ENCODE assay signal across 19 cellular contexts in the genomic region with DNA sequence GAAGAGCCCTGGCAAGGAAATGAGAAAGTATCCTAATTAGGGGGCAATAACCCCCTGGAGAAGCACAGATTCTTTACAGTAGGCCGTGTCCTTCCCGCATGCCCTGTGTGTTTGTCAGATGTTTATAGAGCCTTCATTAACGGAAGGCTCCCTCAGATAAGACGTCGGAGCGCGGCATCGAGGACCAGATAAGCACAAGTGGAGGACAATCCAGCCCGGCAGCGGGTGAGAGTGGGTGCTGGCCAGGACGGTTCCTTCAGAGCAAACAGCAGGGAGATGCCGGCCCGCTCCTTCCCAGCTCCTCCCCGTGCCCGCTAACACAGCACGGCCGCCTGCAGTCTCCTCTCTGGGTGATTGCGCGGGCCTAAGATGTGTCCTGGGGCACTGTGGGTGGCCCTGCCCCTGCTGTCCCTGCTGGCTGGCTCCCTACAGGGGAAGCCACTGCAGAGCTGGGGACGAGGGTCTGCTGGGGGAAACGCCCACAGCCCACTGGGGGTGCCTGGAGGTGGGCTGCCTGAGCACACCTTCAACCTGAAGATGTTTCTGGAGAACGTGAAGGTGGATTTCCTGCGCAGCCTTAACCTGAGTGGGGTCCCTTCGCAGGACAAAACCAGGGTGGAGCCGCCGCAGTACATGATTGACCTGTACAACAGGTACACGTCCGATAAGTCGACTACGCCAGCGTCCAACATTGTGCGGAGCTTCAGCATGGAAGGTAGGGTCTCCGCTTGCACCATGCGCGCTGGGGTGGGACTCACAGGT. TPM values are rescaled to one million over a fixed set of nuclear protein-coding genes. Genes with fewer than 3 reads are reported as not detected.
DNase-seq lines count a peak whose midpoint lies in the region; ATAC-seq and TF ChIP-seq lines count a peak whose summit lies in the region.
"Had no signal": no experiment of that assay in that cellular context is flagged by ENCODE, and none has a peak within 500 bp of the region (broad histone marks: within the 10 kb centered on the region; RNA-seq: fewer than 3 reads in every experiment).

A gene (plus strand): TSS at position 155 of the 762 bp plus-strand sequence. CDS start 215 bp downstream, at position 370.

- H3K27me3 Mint-ChIP-seq in neural crest cell (ENCODE audit: low read depth), result no peaks in the 10 kb centered on the region

- POLR2A ChIA-PET in PC-9 (lab: Charles Lee; ENCODE audit: unreplicated experiment), result interaction anchor here (0.6 kb wide), 1 partner anchor 28 kb away, joined by 4 read pairs; no protein-coding TSS in a partner anchor

- no peaks in the 10 kb centered on the region for H4K20me1 ChIP-seq in PC-9 (ENCODE audit: insufficient read depth)

- H3K27ac Mint-ChIP-seq in neural crest cell (ENCODE audit: unreplicated experiment), result peak within 1 kb of the TSS; percentile 22
- H3K27ac Mint-ChIP-seq: B cell; CD4-positive, CD25-positive, alpha-beta regulatory T cell had no signal

- BruUV-seq in PC-9 (replicated peaks; lab: Mats Ljungman, UMichigan), result no TSS peak

- H3K27ac ChIP-seq in PC-9 (no peak within 1 kb of the TSS), coronary artery (no peak within 1 kb of the TSS), Peyer's patch (no peak within 1 kb of the TSS)
- H3K27ac ChIP-seq: 22Rv1, KMS-11, RWPE1 had no signal

- no peak for TF ChIP-seq POLR2A in Peyer's patch (IDR thresholded peaks at IDR 0.05)

- DNase-seq in activated CD4-positive, CD25-positive, alpha-beta regulatory T cell treated with anti-CD3 and anti-CD28 coated beads, Interleukin-2, amount 50 U/mL, for 72 hours, result peak; percentile 21
- DNase-seq in PC-9 (no peak), coronary artery (ENCODE audit: low spot score) (peak; percentile 65), neural crest cell (ENCODE audit: low read depth, low spot score) (no peak), SHP77 treated with DMSO at 0.1 percent for 48 hours (lab: John Stamatoyannopoulos, UW) (no peak), Peyer's patch (no peak)
- DNase-seq in activated CD4-positive, alpha-beta T cell treated with anti-CD3 and anti-CD28 coated beads for 4 hours, result no peak
- DNase-seq: CD4-positive, CD25-positive, alpha-beta regulatory T cell; DMS153; GOT3; NCI-H2227 treated with DMSO at 0.1 percent for 48 hours; NCI-H524 treated with DMSO at 0.1 percent for 48 hours had no signal

- H3K4me1 Mint-ChIP-seq in neural crest cell, result peaks cover 7% of the 10 kb centered on the region
- H3K4me1 Mint-ChIP-seq: B cell; CD4-positive, CD25-positive, alpha-beta regulatory T cell had no signal

- H3K36me3 Mint-ChIP-seq in neural crest cell (ENCODE audit: low read depth), result no peaks in the 10 kb centered on the region
- H3K36me3 Mint-ChIP-seq: CD4-positive, CD25-positive, alpha-beta regulatory T cell had no signal

- no peaks in the 10 kb centered on the region for H3K27me3 ChIP-seq in PC-9 (ENCODE audit: insufficient read depth, low read depth)
- no peaks in the 10 kb centered on the region for H3K27me3 ChIP-seq in Peyer's patch

- no peak within 1 kb of the TSS for H3K4me3 Mint-ChIP-seq in neural crest cell
- H3K4me3 Mint-ChIP-seq: B cell; CD4-positive, CD25-positive, alpha-beta regulatory T cell had no signal

- 0 out of 2 replicates have a peak within 1 kb of the TSS, but pooled peaks have one; percentile 5 for H3K4me2 ChIP-seq in PC-9
- H3K4me2 ChIP-seq: KMS-11 had no signal

- no peak for ATAC-seq in activated CD4-positive, CD25-positive, alpha-beta regulatory T cell treated with anti-CD3 and anti-CD28 coated beads, Interleukin-2, amount 50 U/mL, for 24 hours

- H2AFZ ChIP-seq in PC-9, result no peak within 1 kb of the TSS

- H3K36me3 ChIP-seq in PC-9 (ENCODE audit: low read depth) (no peaks in the 10 kb centered on the region), Peyer's patch (no peaks in the 10 kb centered on the region)

- H3K9me2 ChIP-seq in PC-9 (ENCODE audit: insufficient read depth), result no peaks in the 10 kb centered on the region

- H3K79me2 ChIP-seq in PC-9 (ENCODE audit: low read depth), result no peaks in the 10 kb centered on the region

- H3K4me1 ChIP-seq in PC-9 (replicated peaks; ENCODE audit: insufficient read depth), result peaks cover 22% of the 10 kb centered on the region
- H3K4me1 ChIP-seq in Peyer's patch, result no peaks in the 10 kb centered on the region
- H3K4me1 ChIP-seq: Caco-2 had no signal

- H3K4me3 ChIP-seq in PC-9, result no peak within 1 kb of the TSS
- H3K4me3 ChIP-seq in coronary artery, result no peak within 1 kb of the TSS
- no peak within 1 kb of the TSS for H3K4me3 ChIP-seq in Peyer's patch

- H3K9me3 Mint-ChIP-seq in neural crest cell, result peaks cover 2% of the 10 kb centered on the region
- H3K9me3 Mint-ChIP-seq: CD4-positive, CD25-positive, alpha-beta regulatory T cell had no signal

- CTCF ChIA-PET in PC-9 (lab: Charles Lee), result interaction anchor here (0.7 to 1.6 kb wide), 2 partner anchors 18 to 411 kb away, joined by 3 to 6 read pairs; a partner anchor contains a TSS

- no peaks in the 10 kb centered on the region for H3F3A ChIP-seq in PC-9 (ENCODE audit: insufficient read depth, low read depth)

- no peaks in the 10 kb centered on the region for H3K9me3 ChIP-seq in PC-9 (ENCODE audit: insufficient read depth, low read depth)
- H3K9me3 ChIP-seq in Peyer's patch, result no peaks in the 10 kb centered on the region

- intact Hi-C loops in PC-9 (cut with micrococcal nuclease; ENCODE audit: unreplicated experiment), result no loop called here

- TF ChIP-seq CTCF in PC-9 (conservative IDR thresholded peaks at IDR 0.05), result no peak
- TF ChIP-seq CTCF in coronary artery (IDR thresholded peaks at IDR 0.05), result no peak
- TF ChIP-seq CTCF in neural crest cell (conservative IDR thresholded peaks at IDR 0.05), result no peak
- no peak for TF ChIP-seq CTCF in Peyer's patch (IDR thresholded peaks at IDR 0.05)

RNA-seq across cellular contexts. Expression of the gene that starts here (rescaled TPM):
- not detected in 2 replicates for total RNA-seq in PC-9 (2021)
- total RNA-seq in neural crest cell, result not detected in 2 replicates
- total RNA-seq in Peyer's patch, result not detected
- total RNA-seq: B cell; Caco-2; CD4-positive, CD25-positive, alpha-beta regulatory T cell; M059J had no signal

Comparison
In these comparisons a context has a peak if more than half of its experiments do, and no peak if none do; other contexts are left out.
1. DNase-seq: peak in activated CD4-positive, CD25-positive, alpha-beta regulatory T cell treated with anti-CD3 and anti-CD28 coated beads, Interleukin-2, amount 50 U/mL, for 72 hours (single experiment) and coronary artery (single experiment); none in PC-9 (0 of 2), neural crest cell (single experiment), SHP77 treated with DMSO at 0.1 percent for 48 hours (single experiment), Peyer's patch (0 of 3) and activated CD4-positive, alpha-beta T cell treated with anti-CD3 and anti-CD28 coated beads for 4 hours (0 of 2).